1 cellular context compared by ENCODE assay signal in the genomic region with DNA sequence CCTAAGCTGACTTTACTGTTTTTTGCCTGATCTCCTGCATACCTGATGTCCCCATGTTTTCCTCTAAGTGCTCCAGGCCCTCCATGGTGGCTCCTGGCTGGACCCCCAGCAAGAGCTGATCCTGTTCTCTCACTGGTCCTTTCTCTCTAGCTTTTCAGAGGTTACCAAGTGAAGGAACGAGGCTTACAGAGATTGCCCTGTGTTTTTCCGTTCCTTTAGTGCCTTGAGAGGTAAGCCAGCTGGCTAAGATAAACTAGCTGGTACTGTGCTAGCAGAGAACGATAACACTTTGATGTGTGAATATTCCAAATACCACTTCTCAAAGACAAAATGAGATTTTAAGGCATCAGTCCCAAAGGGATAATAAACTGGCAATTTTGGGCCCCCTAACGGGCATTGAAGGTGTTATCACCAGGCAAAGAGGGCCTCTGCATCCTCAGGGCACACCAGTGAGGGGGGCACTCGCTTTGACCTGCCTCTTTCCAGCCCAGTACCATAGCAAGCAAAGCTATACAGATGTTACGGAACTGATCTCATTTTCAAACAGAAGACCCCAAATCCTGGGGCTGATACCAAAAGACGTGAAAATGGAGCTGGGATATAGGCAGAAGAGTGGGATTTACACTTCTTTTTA.
TF ChIP-seq lines count a peak whose summit lies in the region.

No MANE protein-coding gene starts in this region.

TF ChIP-seq in IMR-90, 13 proteins besides CTCF, POLR2A, EP300 and RAD21:
- TF ChIP-seq BHLHE40 (IDR thresholded peaks at IDR 0.05; ENCODE audit: low read depth, low read length) (no peak), RFX5 (IDR thresholded peaks at IDR 0.05; ENCODE audit: low read depth, low read length) (no peak), NFE2L2 (IDR thresholded peaks at IDR 0.05; ENCODE audit: low read depth, low read length) (no peak), MXI1 (IDR thresholded peaks at IDR 0.05; ENCODE audit: borderline replicate concordance, low read depth, low read length) (no peak), MAZ (IDR thresholded peaks at IDR 0.05; ENCODE audit: borderline replicate concordance, low read depth, low read length) (no peak), FOS (IDR thresholded peaks at IDR 0.05; ENCODE audit: low read depth, low read length) (no peak), RCOR1 (IDR thresholded peaks at IDR 0.05; ENCODE audit: insufficient replicate concordance, low read length) (no peak), MAFK (IDR thresholded peaks at IDR 0.05; ENCODE audit: low read depth, low read length) (no peak)
- TF ChIP-seq, protein P1, sequence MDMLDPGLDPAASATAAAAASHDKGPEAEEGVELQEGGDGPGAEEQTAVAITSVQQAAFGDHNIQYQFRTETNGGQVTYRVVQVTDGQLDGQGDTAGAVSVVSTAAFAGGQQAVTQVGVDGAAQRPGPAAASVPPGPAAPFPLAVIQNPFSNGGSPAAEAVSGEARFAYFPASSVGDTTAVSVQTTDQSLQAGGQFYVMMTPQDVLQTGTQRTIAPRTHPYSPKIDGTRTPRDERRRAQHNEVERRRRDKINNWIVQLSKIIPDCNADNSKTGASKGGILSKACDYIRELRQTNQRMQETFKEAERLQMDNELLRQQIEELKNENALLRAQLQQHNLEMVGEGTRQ (IDR thresholded peaks at IDR 0.05; ENCODE audit: low read depth, low read length) = no peak
